ENCODE assay signal across 22 cellular contexts in the genomic region with DNA sequence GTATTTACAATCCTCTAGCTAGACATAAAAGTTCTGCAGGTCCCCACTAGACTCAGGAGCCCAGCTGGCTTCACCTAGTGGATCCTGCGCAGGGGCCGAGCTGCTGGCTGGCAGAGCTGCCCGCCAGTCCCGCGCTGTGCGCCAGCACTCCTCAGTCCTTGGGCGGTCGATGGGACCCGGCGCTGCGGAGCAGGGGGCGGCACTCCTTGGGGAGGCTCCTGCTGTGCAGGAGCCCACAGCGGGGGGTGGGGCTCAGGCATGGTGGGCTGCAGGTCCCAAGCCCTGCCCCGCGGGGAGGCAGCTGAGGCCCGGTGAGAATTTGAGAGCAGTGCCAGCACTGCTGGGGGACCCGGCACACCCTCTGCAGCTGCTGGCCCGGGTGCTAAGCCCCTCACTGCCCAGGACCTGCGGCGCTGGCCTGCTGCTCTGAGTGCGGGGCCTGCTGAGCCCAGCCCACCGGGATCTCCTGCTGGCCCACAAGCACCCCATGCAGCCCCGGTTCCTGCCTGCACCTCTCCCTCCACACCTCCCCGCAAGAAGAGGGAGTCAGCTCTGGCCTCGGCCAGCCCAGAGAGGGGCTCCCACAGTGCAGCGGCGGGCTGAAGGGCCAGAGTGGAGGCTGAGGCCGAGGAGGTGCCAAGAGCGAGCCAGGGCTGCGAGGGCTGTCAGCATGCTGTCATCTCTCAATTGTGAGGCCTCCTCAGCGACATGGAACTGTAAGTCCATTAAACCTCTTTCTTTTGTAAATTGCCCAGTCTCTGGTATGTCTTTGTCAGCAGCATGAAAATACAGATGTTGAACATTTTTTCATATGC.
"Had no signal": no experiment of that assay in that cellular context is flagged by ENCODE, and none has a peak within 500 bp of the region (broad histone marks: within the 10 kb centered on the region; RNA-seq: fewer than 3 reads in every experiment).

No MANE protein-coding gene starts in this region.

- H3K9ac ChIP-seq: SK-N-SH had no signal

- DNase-seq: IMR-90; Karpas-422; KG1; MM.1S; NCI-H1092 treated with DMSO at 0.1 percent for 48 hours; NCI-H1436; NCI-H187; NCI-H2029; NCI-H2081 treated with DMSO at 0.1 percent for 48 hours; NCI-H2171; NCI-H226; NCI-H446; NCI-H510A; NCI-H524 treated with DMSO at 0.1 percent for 48 hours; NCI-H69; NCI-H774; NK-92 treated with Interleukin-12 subunit alpha and Interleukin-12 subunit beta, amount 100 ng/mL, for 24 hours; PC-3; SHP77; SK-N-SH had no signal

- H3K27ac ChIP-seq: RWPE1 had no signal

- H3K9me3 ChIP-seq: SK-N-SH had no signal

- ATAC-seq: Panc1, PC-3 had no signal
